Comparison of ENCODE assay signal across 1 cellular context in the genomic region with DNA sequence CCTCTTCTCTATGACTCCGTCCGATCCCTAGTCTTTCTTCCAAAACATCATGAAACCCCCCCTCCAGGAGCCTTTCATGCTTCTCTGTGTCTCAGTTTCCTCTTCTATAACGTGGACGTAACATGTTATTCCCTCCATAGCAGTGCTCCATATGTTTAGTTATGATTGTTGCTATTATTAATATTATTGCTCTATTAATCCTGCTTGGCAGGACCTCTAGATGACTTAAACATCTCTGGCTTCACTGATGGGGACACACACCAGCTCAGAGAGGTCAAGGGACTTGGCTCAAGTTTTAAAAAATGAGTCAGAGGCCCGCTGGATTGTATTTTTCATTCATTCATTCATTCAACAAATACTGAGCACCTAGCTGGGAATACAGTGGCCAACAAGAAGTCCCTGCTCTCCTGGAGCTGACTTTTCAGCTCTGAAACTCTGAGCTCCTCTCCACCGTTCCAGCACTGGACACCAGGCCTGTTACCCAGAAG.
TF ChIP-seq lines count a peak whose summit lies in the region.

No MANE protein-coding gene starts in this region.

TF ChIP-seq in K562, 482 proteins besides CTCF, POLR2A, EP300 and RAD21 (continued from another document and continues in another):
- TF ChIP-seq BRD9 (IDR thresholded peaks at IDR 0.05; ENCODE audit: low read depth, partially characterized antibody) (peak; percentile 32), SUPT5H (IDR thresholded peaks at IDR 0.05) (peak; percentile 77; the same call in 1 of the 2 replicates), TEAD1 (CRISPR knock-in tag; IDR thresholded peaks at IDR 0.05) (peak in 1 of 2 experiments; percentile 59; a peak in 1 of 4 replicates), RUNX1 (IDR thresholded peaks at IDR 0.05; ENCODE audit: low read depth) (no peak), EP400 (IDR thresholded peaks at IDR 0.05) (0 out of 2 replicates have a peak, but pooled peaks have one; percentile 57), L3MBTL2 (IDR thresholded peaks at IDR 0.05) (peak; percentile 34), FOXK2 (conservative IDR thresholded peaks at IDR 0.05 in 1 of 2, IDR thresholded peaks at IDR 0.05 in 1 of 2; ENCODE audit: low read depth in 2 of 2) (peak in 1 of 2 experiments; percentile 69; a peak in 1 of 4 replicates), GTF2E2 (tag; IDR thresholded peaks at IDR 0.05) (peak; percentile 69; the same call in 1 of the 2 replicates), ZSCAN29 (IDR thresholded peaks at IDR 0.05) (no peak), KLF10 (CRISPR knock-in tag; IDR thresholded peaks at IDR 0.05) (no peak), SIN3B (IDR thresholded peaks at IDR 0.05; ENCODE audit: low read depth) (0 out of 2 replicates have a peak, but pooled peaks have one; percentile 26), ESRRA (IDR thresholded peaks at IDR 0.05; ENCODE audit: borderline replicate concordance, low read depth) (no peak), ZNF24 (IDR thresholded peaks at IDR 0.05) (peak; percentile 79)
- TF ChIP-seq, protein P1, sequence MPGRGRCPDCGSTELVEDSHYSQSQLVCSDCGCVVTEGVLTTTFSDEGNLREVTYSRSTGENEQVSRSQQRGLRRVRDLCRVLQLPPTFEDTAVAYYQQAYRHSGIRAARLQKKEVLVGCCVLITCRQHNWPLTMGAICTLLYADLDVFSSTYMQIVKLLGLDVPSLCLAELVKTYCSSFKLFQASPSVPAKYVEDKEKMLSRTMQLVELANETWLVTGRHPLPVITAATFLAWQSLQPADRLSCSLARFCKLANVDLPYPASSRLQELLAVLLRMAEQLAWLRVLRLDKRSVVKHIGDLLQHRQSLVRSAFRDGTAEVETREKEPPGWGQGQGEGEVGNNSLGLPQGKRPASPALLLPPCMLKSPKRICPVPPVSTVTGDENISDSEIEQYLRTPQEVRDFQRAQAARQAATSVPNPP (IDR thresholded peaks at IDR 0.05; ENCODE audit: borderline replicate concordance, insufficient read depth, insufficient read length), result no peak
- TF ChIP-seq, protein P2, sequence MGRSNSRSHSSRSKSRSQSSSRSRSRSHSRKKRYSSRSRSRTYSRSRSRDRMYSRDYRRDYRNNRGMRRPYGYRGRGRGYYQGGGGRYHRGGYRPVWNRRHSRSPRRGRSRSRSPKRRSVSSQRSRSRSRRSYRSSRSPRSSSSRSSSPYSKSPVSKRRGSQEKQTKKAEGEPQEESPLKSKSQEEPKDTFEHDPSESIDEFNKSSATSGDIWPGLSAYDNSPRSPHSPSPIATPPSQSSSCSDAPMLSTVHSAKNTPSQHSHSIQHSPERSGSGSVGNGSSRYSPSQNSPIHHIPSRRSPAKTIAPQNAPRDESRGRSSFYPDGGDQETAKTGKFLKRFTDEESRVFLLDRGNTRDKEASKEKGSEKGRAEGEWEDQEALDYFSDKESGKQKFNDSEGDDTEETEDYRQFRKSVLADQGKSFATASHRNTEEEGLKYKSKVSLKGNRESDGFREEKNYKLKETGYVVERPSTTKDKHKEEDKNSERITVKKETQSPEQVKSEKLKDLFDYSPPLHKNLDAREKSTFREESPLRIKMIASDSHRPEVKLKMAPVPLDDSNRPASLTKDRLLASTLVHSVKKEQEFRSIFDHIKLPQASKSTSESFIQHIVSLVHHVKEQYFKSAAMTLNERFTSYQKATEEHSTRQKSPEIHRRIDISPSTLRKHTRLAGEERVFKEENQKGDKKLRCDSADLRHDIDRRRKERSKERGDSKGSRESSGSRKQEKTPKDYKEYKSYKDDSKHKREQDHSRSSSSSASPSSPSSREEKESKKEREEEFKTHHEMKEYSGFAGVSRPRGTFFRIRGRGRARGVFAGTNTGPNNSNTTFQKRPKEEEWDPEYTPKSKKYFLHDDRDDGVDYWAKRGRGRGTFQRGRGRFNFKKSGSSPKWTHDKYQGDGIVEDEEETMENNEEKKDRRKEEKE (IDR thresholded peaks at IDR 0.05; ENCODE audit: borderline replicate concordance in 1 of 2, control insufficient read depth in 1 of 2, low read depth in 2 of 2, low read length in 1 of 2), result no peak
- TF ChIP-seq, protein P3, sequence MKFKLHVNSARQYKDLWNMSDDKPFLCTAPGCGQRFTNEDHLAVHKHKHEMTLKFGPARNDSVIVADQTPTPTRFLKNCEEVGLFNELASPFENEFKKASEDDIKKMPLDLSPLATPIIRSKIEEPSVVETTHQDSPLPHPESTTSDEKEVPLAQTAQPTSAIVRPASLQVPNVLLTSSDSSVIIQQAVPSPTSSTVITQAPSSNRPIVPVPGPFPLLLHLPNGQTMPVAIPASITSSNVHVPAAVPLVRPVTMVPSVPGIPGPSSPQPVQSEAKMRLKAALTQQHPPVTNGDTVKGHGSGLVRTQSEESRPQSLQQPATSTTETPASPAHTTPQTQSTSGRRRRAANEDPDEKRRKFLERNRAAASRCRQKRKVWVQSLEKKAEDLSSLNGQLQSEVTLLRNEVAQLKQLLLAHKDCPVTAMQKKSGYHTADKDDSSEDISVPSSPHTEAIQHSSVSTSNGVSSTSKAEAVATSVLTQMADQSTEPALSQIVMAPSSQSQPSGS (CRISPR knock-in tag; IDR thresholded peaks at IDR 0.05), result no peak
- TF ChIP-seq, protein P4, sequence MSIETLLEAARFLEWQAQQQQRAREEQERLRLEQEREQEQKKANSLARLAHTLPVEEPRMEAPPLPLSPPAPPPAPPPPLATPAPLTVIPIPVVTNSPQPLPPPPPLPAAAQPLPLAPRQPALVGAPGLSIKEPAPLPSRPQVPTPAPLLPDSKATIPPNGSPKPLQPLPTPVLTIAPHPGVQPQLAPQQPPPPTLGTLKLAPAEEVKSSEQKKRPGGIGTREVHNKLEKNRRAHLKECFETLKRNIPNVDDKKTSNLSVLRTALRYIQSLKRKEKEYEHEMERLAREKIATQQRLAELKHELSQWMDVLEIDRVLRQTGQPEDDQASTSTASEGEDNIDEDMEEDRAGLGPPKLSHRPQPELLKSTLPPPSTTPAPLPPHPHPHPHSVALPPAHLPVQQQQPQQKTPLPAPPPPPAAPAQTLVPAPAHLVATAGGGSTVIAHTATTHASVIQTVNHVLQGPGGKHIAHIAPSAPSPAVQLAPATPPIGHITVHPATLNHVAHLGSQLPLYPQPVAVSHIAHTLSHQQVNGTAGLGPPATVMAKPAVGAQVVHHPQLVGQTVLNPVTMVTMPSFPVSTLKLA (conservative IDR thresholded peaks at IDR 0.05), result peak in 1 of 2 experiments; percentile 14; a peak in 1 of 4 replicates
- TF ChIP-seq, protein P5, sequence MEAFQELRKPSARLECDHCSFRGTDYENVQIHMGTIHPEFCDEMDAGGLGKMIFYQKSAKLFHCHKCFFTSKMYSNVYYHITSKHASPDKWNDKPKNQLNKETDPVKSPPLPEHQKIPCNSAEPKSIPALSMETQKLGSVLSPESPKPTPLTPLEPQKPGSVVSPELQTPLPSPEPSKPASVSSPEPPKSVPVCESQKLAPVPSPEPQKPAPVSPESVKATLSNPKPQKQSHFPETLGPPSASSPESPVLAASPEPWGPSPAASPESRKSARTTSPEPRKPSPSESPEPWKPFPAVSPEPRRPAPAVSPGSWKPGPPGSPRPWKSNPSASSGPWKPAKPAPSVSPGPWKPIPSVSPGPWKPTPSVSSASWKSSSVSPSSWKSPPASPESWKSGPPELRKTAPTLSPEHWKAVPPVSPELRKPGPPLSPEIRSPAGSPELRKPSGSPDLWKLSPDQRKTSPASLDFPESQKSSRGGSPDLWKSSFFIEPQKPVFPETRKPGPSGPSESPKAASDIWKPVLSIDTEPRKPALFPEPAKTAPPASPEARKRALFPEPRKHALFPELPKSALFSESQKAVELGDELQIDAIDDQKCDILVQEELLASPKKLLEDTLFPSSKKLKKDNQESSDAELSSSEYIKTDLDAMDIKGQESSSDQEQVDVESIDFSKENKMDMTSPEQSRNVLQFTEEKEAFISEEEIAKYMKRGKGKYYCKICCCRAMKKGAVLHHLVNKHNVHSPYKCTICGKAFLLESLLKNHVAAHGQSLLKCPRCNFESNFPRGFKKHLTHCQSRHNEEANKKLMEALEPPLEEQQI (IDR thresholded peaks at IDR 0.05), result no peak
- TF ChIP-seq, protein P6, sequence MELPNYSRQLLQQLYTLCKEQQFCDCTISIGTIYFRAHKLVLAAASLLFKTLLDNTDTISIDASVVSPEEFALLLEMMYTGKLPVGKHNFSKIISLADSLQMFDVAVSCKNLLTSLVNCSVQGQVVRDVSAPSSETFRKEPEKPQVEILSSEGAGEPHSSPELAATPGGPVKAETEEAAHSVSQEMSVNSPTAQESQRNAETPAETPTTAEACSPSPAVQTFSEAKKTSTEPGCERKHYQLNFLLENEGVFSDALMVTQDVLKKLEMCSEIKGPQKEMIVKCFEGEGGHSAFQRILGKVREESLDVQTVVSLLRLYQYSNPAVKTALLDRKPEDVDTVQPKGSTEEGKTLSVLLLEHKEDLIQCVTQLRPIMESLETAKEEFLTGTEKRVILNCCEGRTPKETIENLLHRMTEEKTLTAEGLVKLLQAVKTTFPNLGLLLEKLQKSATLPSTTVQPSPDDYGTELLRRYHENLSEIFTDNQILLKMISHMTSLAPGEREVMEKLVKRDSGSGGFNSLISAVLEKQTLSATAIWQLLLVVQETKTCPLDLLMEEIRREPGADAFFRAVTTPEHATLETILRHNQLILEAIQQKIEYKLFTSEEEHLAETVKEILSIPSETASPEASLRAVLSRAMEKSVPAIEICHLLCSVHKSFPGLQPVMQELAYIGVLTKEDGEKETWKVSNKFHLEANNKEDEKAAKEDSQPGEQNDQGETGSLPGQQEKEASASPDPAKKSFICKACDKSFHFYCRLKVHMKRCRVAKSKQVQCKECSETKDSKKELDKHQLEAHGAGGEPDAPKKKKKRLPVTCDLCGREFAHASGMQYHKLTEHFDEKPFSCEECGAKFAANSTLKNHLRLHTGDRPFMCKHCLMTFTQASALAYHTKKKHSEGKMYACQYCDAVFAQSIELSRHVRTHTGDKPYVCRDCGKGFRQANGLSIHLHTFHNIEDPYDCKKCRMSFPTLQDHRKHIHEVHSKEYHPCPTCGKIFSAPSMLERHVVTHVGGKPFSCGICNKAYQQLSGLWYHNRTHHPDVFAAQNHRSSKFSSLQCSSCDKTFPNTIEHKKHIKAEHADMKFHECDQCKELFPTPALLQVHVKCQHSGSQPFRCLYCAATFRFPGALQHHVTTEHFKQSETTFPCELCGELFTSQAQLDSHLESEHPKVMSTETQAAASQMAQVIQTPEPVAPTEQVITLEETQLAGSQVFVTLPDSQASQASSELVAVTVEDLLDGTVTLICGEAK (IDR thresholded peaks at IDR 0.05), result no peak
- TF ChIP-seq, protein P6 (CRISPR knock-in tag; IDR thresholded peaks at IDR 0.05), result no peak
- TF ChIP-seq, protein P7, sequence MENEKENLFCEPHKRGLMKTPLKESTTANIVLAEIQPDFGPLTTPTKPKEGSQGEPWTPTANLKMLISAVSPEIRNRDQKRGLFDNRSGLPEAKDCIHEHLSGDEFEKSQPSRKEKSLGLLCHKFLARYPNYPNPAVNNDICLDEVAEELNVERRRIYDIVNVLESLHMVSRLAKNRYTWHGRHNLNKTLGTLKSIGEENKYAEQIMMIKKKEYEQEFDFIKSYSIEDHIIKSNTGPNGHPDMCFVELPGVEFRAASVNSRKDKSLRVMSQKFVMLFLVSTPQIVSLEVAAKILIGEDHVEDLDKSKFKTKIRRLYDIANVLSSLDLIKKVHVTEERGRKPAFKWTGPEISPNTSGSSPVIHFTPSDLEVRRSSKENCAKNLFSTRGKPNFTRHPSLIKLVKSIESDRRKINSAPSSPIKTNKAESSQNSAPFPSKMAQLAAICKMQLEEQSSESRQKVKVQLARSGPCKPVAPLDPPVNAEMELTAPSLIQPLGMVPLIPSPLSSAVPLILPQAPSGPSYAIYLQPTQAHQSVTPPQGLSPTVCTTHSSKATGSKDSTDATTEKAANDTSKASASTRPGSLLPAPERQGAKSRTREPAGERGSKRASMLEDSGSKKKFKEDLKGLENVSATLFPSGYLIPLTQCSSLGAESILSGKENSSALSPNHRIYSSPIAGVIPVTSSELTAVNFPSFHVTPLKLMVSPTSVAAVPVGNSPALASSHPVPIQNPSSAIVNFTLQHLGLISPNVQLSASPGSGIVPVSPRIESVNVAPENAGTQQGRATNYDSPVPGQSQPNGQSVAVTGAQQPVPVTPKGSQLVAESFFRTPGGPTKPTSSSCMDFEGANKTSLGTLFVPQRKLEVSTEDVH (IDR thresholded peaks at IDR 0.05; ENCODE audit: low read depth, partially characterized antibody), result peak; percentile 9
- TF ChIP-seq, protein P8, sequence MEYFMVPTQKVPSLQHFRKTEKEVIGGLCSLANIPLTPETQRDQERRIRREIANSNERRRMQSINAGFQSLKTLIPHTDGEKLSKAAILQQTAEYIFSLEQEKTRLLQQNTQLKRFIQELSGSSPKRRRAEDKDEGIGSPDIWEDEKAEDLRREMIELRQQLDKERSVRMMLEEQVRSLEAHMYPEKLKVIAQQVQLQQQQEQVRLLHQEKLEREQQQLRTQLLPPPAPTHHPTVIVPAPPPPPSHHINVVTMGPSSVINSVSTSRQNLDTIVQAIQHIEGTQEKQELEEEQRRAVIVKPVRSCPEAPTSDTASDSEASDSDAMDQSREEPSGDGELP (CRISPR knock-in tag; IDR thresholded peaks at IDR 0.05; ENCODE audit: borderline replicate concordance), result no peak
- TF ChIP-seq, protein P9, sequence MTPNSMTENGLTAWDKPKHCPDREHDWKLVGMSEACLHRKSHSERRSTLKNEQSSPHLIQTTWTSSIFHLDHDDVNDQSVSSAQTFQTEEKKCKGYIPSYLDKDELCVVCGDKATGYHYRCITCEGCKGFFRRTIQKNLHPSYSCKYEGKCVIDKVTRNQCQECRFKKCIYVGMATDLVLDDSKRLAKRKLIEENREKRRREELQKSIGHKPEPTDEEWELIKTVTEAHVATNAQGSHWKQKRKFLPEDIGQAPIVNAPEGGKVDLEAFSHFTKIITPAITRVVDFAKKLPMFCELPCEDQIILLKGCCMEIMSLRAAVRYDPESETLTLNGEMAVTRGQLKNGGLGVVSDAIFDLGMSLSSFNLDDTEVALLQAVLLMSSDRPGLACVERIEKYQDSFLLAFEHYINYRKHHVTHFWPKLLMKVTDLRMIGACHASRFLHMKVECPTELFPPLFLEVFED (CRISPR knock-in tag; conservative IDR thresholded peaks at IDR 0.05), result peak; percentile 81
